Comparison of ENCODE assay signal across 8 cellular contexts in genomic region chr9:108933231-108933630, GRCh38. TPM values are rescaled to one million over a fixed set of nuclear protein-coding genes. Genes with fewer than 3 reads are reported as not detected.
DNase-seq lines count a peak whose midpoint lies in the region; ATAC-seq and TF ChIP-seq lines count a peak whose summit lies in the region.

No MANE protein-coding gene starts in this region.

- H3K4me1 ChIP-seq in DOHH2 (ENCODE audit: control insufficient read depth, low read length), result peaks cover 18% of the 10 kb centered on the region
- peaks cover 20% of the 10 kb centered on the region for H3K4me1 ChIP-seq in KMS-11 (ENCODE audit: low read depth, poor library complexity, severe bottlenecking)
- peaks cover 8 to 29% of the 10 kb centered on the region in 2 donors for H3K4me1 ChIP-seq in left lung
- peaks cover 12% of the 10 kb centered on the region for H3K4me1 ChIP-seq in thymus (ENCODE audit: control insufficient read depth, insufficient read depth, low read length)

- TF ChIP-seq CTCF in DOHH2 (IDR thresholded peaks at IDR 0.05; ENCODE audit: low read depth, low read length, poor library complexity, severe bottlenecking), result no peak
- TF ChIP-seq CTCF in KMS-11 (conservative IDR thresholded peaks at IDR 0.05; ENCODE audit: low read depth, low read length), result no peak
- no peak for TF ChIP-seq CTCF in brain microvascular endothelial cell (IDR thresholded peaks at IDR 0.05; ENCODE audit: low read depth, low read length, missing control alignments)
- no peak for TF ChIP-seq CTCF in left lung (IDR thresholded peaks at IDR 0.05)

- H3K27me3 ChIP-seq in DOHH2 (ENCODE audit: control insufficient read depth, low read length), result no peaks in the 10 kb centered on the region
- H3K27me3 ChIP-seq in KMS-11 (ENCODE audit: insufficient read depth, low read depth), result no peaks in the 10 kb centered on the region
- H3K27me3 ChIP-seq in brain microvascular endothelial cell (replicated peaks), result no peaks in the 10 kb centered on the region
- H3K27me3 ChIP-seq in left lung, result no peaks in the 10 kb centered on the region
- no peaks in the 10 kb centered on the region for H3K27me3 ChIP-seq in thymus (ENCODE audit: control insufficient read depth, insufficient read depth)

- intact Hi-C loops in left lung (cut with DNase I), result no loop called here

- whole genome bisulfite sequencing in thymus, result 2% methylated on average over 20 of the region's 20 CpGs

- no peaks in the 10 kb centered on the region for H3K9me2 ChIP-seq in DOHH2 (replicated peaks; ENCODE audit: control insufficient read depth, low read length)

- H3K4me2 ChIP-seq in DOHH2 (ENCODE audit: low read length) (peak overlapping the region; percentile 65), KMS-11 (peak overlapping the region; percentile 95)

- H3K36me3 ChIP-seq in DOHH2 (ENCODE audit: control insufficient read depth, low read length) (peaks cover 25% of the 10 kb centered on the region), KMS-11 (ENCODE audit: insufficient read depth) (0 out of 2 replicates have a peak, but pooled peaks cover 3% of the 10 kb centered on the region), brain microvascular endothelial cell (replicated peaks) (peaks cover 7% of the 10 kb centered on the region), left lung (peaks cover 0 to 27% of the 10 kb centered on the region in 2 donors), thymus (ENCODE audit: control insufficient read depth, insufficient read depth) (no peaks in the 10 kb centered on the region)

- H3K79me2 ChIP-seq in DOHH2 (ENCODE audit: control insufficient read depth, low read length), result peaks cover 47% of the 10 kb centered on the region
- H3K79me2 ChIP-seq in KMS-11 (ENCODE audit: insufficient read depth, low read depth), result peaks cover 35% of the 10 kb centered on the region; the same call in 1 of the 2 replicates

- peak overlapping the region; percentile 50 for H3K27ac ChIP-seq in DOHH2 (ENCODE audit: low read depth, low read length)
- peak overlapping the region; percentile 68; the same call in 1 of the 2 replicates for H3K27ac ChIP-seq in KMS-11
- peak overlapping the region; percentile 82 for H3K27ac ChIP-seq in brain microvascular endothelial cell
- peak overlapping the region; percentile 91 to 92 for H3K27ac ChIP-seq in left lung
- peak overlapping the region; percentile 94 for H3K27ac ChIP-seq in thymus (ENCODE audit: low read depth)

- in situ Hi-C loops in brain microvascular endothelial cell (cut with HindIII; ENCODE audit: low pct_ligation_motif_present, low sequenced_read_pairs), result no loop called here

- H2AFZ ChIP-seq in KMS-11 (ENCODE audit: low read depth), result peak overlapping the region; percentile 98

- peak overlapping the region; percentile 66 for H3K9ac ChIP-seq in KMS-11

- DNase-seq in brain microvascular endothelial cell (peak; percentile 12), left lung (no peak), iPS-NIHi7 (ENCODE audit: extremely low spot score) (no peak), NCI-H2081 treated with DMSO at 0.1 percent for 48 hours (lab: John Stamatoyannopoulos, UW) (no peak), NCI-H526 (lab: John Stamatoyannopoulos, UW) (no peak)

- H4K20me1 ChIP-seq in DOHH2 (ENCODE audit: control insufficient read depth, insufficient read depth, low read depth, low read length) (no peaks in the 10 kb centered on the region), KMS-11 (ENCODE audit: insufficient read depth) (no peaks in the 10 kb centered on the region)

- ATAC-seq in left lung, result no peak

- H3K4me3 ChIP-seq in DOHH2 (ENCODE audit: low read length) (peak overlapping the region; percentile 94), KMS-11 (IDR thresholded peaks at IDR 0.05; ENCODE audit: insufficient read depth, low read depth, low read length) (no peak overlapping the region), brain microvascular endothelial cell (ENCODE audit: low read depth, low read length) (peak overlapping the region; percentile 95), left lung (peak overlapping the region; percentile 92 to 95), thymus (ENCODE audit: low read length) (peak overlapping the region; percentile 88)

- H3K9me3 ChIP-seq in DOHH2 (ENCODE audit: control insufficient read depth, insufficient read depth, low read length) (no peaks in the 10 kb centered on the region), left lung (no peaks in the 10 kb centered on the region), thymus (ENCODE audit: control insufficient read depth) (no peaks in the 10 kb centered on the region)

- H3F3A ChIP-seq in DOHH2 (ENCODE audit: control insufficient read depth, insufficient read depth), result no peaks in the 10 kb centered on the region

RNA-seq across cellular contexts. Expression of gene ELP1, which starts 0.7 kb away (rescaled TPM):
- total RNA-seq in left lung, result 10 to 100 TPM; 22.9 to 25.1 TPM
- 25.1 TPM for polyA plus RNA-seq in thymus

RNA-seq across cellular contexts. Expression of gene ABITRAM, which starts 1.0 kb away (rescaled TPM):
- 10 to 100 TPM; 13.1 to 17.1 TPM for total RNA-seq in left lung
- polyA plus RNA-seq in thymus, result 20.7 TPM
